23 cellular contexts compared by ENCODE assay signal in genomic region chr14:69303086-69303485, GRCh38. TPM values are rescaled to one million over a fixed set of nuclear protein-coding genes. Genes with fewer than 3 reads are reported as not detected.
"Had no signal": no experiment of that assay in that cellular context is flagged by ENCODE, and none has a peak within 500 bp of the region (broad histone marks: within the 10 kb centered on the region; RNA-seq: fewer than 3 reads in every experiment).

No MANE protein-coding gene starts in this region.

- ATAC-seq: activated T-cell treated with anti-CD3 and anti-CD28 coated beads, Interleukin-2, amount 50 U/mL, for 4 hours; T-cell had no signal

- H3K27ac Mint-ChIP-seq: activated B cell treated with CpG ODN at 0.5 μM for 24 hours; activated CD4-positive, alpha-beta memory T cell treated with anti-CD3 and anti-CD28 coated beads for 36 hours; activated CD4-positive, alpha-beta T cell treated with anti-CD3 and anti-CD28 coated beads, Interleukin-2, amount 10 ng/mL, durations not matched to agents 7 days and 5 days; activated naive CD4-positive, alpha-beta T cell treated with anti-CD3 and anti-CD28 coated beads, Interleukin-2, amount 50 U/mL, for 24 hours; T-cell had no signal

- H3K27ac ChIP-seq: KMS-11, SK-N-MC had no signal

- H3K4me1 ChIP-seq: breast epithelium had no signal

- H3K4me3 Mint-ChIP-seq: activated B cell treated with CpG ODN at 0.5 μM for 24 hours; activated CD4-positive, alpha-beta memory T cell treated with anti-CD3 and anti-CD28 coated beads for 36 hours; activated CD4-positive, alpha-beta T cell treated with anti-CD3 and anti-CD28 coated beads, Interleukin-2, amount 10 ng/mL, durations not matched to agents 7 days and 5 days; activated naive CD4-positive, alpha-beta T cell treated with anti-CD3 and anti-CD28 coated beads, Interleukin-2, amount 50 U/mL, for 24 hours; activated T-cell treated with anti-CD3 and anti-CD28 coated beads, Interleukin-2, amount 50 U/mL, for 4 hours; T-cell had no signal

- H3K36me3 Mint-ChIP-seq: activated CD4-positive, alpha-beta memory T cell treated with anti-CD3 and anti-CD28 coated beads for 36 hours; activated naive CD4-positive, alpha-beta T cell treated with anti-CD3 and anti-CD28 coated beads, Interleukin-2, amount 50 U/mL, for 24 hours; T-cell had no signal

- H3K9me3 ChIP-seq: breast epithelium, MG63 had no signal

- H3K36me3 ChIP-seq: breast epithelium, MG63 had no signal

- H3K9me3 Mint-ChIP-seq: activated B cell treated with CpG ODN at 0.5 μM for 24 hours; activated CD4-positive, alpha-beta memory T cell treated with anti-CD3 and anti-CD28 coated beads for 36 hours; activated CD4-positive, alpha-beta T cell treated with anti-CD3 and anti-CD28 coated beads, Interleukin-2, amount 10 ng/mL, durations not matched to agents 7 days and 5 days; activated naive CD4-positive, alpha-beta T cell treated with anti-CD3 and anti-CD28 coated beads, Interleukin-2, amount 50 U/mL, for 24 hours; activated T-cell treated with anti-CD3 and anti-CD28 coated beads, Interleukin-2, amount 50 U/mL, for 4 hours; T-cell had no signal

- DNase-seq: activated B cell treated with CpG ODN at 0.5 μM for 24 hours; activated CD4-positive, alpha-beta memory T cell treated with anti-CD3 and anti-CD28 coated beads for 36 hours; activated CD4-positive, alpha-beta T cell treated with anti-CD3 and anti-CD28 coated beads, Interleukin-2, amount 10 ng/mL, durations not matched to agents 7 days and 5 days; activated gamma-delta T cell treated with Interleukin-2 at 50 U/mL for 16 hours; activated T-cell treated with anti-CD3 and anti-CD28 coated beads, Interleukin-2, amount 50 U/mL, for 4 hours; central memory CD4-positive, alpha-beta T cell; MG63; MV-4-11; NCI-H1092 treated with DMSO at 0.1 percent for 48 hours; NCI-H1417 treated with DMSO at 0.1 percent for 48 hours; NCI-H1694; NCI-H2029; NCI-H345; NCI-H510A; NCI-H526 treated with DMSO at 0.1 percent for 48 hours; NCI-H82; T-cell; T-helper 2 cell; T1000 had no signal

- H3K4me3 ChIP-seq: breast epithelium, MG63, SK-N-MC had no signal

- H3K27me3 ChIP-seq: breast epithelium, MG63 had no signal

- H3K4me1 Mint-ChIP-seq: activated B cell treated with CpG ODN at 0.5 μM for 24 hours; activated CD4-positive, alpha-beta T cell treated with anti-CD3 and anti-CD28 coated beads, Interleukin-2, amount 10 ng/mL, durations not matched to agents 7 days and 5 days; activated naive CD4-positive, alpha-beta T cell treated with anti-CD3 and anti-CD28 coated beads, Interleukin-2, amount 50 U/mL, for 24 hours; T-cell had no signal

RNA-seq across cellular contexts. Expression of gene GALNT16, which starts 43.1 kb away (rescaled TPM):
- total RNA-seq: activated CD4-positive, alpha-beta memory T cell treated with anti-CD3 and anti-CD28 coated beads for 36 hours; activated CD4-positive, alpha-beta T cell treated with anti-CD3 and anti-CD28 coated beads, Interleukin-2, amount 10 ng/mL, durations not matched to agents 7 days and 5 days had no signal
